8 cellular contexts compared by ENCODE assay signal in the genomic region with DNA sequence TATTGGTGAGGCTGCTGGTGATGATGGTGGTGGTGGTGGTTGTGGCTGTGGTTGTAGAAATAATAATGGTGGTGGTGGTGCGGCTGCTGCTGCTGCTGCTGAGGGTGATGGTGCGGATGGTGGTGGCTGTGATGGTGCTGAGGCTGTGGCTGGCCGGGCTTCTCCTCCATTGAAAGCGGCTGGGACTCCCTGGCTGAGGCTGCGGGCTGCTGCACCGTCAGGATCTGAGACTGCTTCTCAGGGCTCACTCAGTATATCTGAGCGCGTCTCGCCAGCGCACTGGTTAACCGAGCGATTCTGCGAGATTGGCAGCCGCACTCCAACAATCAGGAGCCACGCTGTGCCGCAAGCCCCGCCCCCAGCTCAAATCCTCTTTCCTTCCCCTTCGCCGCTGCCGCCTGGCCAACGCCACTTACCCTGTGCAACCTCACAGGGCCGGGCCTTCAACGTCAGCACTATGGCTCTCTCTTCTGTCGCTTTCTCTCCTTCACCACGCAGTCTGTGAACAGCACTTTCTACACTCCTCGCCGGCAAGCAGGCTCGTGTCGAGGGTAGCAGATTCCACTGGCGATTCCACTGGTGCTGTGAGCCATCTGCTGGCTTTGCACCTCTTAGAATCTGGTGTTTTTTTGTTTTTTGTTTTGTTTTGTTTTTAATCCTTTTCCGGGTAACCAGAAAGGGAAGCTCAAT. TPM values are rescaled to one million over a fixed set of nuclear protein-coding genes. Genes with fewer than 3 reads are reported as not detected.
A peak's percentile ranks its signal among the peaks of the same experiment; 100 is the strongest.
DNase-seq lines count a peak whose midpoint lies in the region; ATAC-seq and TF ChIP-seq lines count a peak whose summit lies in the region.

A gene with protein sequence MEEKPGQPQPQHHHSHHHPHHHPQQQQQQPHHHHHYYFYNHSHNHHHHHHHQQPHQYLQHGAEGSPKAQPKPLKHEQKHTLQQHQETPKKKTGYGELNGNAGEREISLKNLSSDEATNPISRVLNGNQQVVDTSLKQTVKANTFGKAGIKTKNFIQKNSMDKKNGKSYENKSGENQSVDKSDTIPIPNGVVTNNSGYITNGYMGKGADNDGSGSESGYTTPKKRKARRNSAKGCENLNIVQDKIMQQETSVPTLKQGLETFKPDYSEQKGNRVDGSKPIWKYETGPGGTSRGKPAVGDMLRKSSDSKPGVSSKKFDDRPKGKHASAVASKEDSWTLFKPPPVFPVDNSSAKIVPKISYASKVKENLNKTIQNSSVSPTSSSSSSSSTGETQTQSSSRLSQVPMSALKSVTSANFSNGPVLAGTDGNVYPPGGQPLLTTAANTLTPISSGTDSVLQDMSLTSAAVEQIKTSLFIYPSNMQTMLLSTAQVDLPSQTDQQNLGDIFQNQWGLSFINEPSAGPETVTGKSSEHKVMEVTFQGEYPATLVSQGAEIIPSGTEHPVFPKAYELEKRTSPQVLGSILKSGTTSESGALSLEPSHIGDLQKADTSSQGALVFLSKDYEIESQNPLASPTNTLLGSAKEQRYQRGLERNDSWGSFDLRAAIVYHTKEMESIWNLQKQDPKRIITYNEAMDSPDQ (minus strand): TSS at position 259 of the 690 bp plus-strand sequence. CDS start 89 bp downstream, at position 170.

- peaks cover 0 to 4% of the 10 kb centered on the region in 2 donors for H3K27me3 Mint-ChIP-seq in CD8-positive, alpha-beta memory T cell

- POLR2A ChIA-PET in CD8-positive, alpha-beta memory T cell (lab: Charles Lee), result interaction anchor here (0.7 to 3.1 kb wide), 13 partner anchors 9 to 649 kb away, joined by 3 to 11 read pairs (median 5); a partner anchor contains a TSS

- CTCF ChIA-PET in CD8-positive, alpha-beta memory T cell (lab: Charles Lee), result interaction anchor here (0.7 to 1.4 kb wide), 4 partner anchors 15 to 145 kb away, joined by 3 to 8 read pairs (median 3); no protein-coding TSS in a partner anchor

- no peaks in the 10 kb centered on the region for H3K27me3 ChIP-seq in CD8-positive, alpha-beta memory T cell (ENCODE audit: insufficient read depth, low read length, poor library complexity, severe bottlenecking)
- no peaks in the 10 kb centered on the region for H3K27me3 ChIP-seq in lower lobe of right lung (ENCODE audit: low read depth)

- H3K36me3 ChIP-seq in CD8-positive, alpha-beta memory T cell (ENCODE audit: insufficient read depth, low read length), result no peaks in the 10 kb centered on the region
- H3K36me3 ChIP-seq in lower lobe of right lung, result peaks cover 14% of the 10 kb centered on the region

- no peak for TF ChIP-seq CTCF in lower lobe of right lung (IDR thresholded peaks at IDR 0.05)

- peak; percentile 96 to 98 (median 98) for DNase-seq in CD8-positive, alpha-beta memory T cell
- peak; percentile 90 for DNase-seq in HS-5 (ENCODE audit: low read depth)
- DNase-seq in NK-92 treated with Interleukin-12 subunit alpha and Interleukin-12 subunit beta, amount 100 ng/mL, for 24 hours (lab: John Stamatoyannopoulos, UW), result peak; percentile 98
- peak; percentile 98 for DNase-seq in activated CD8-positive, alpha-beta memory T cell treated with anti-CD3 and anti-CD28 coated beads for 24 hours
- peak; percentile 97 for DNase-seq in effector CD4-positive, alpha-beta T cell
- DNase-seq in lower lobe of right lung, result peak; percentile 99
- peak; percentile 95 to 99 (median 98) for DNase-seq in stimulated activated CD4-positive, alpha-beta T cell treated with anti-CD3 and anti-CD28 coated beads, TNF-alpha, amount 100 ng/mL, for 24 hours (ENCODE audit: low read depth in 3 of 3)

- H3K4me1 ChIP-seq in CD8-positive, alpha-beta memory T cell (ENCODE audit: insufficient read depth, low read length), result peaks cover 36% of the 10 kb centered on the region
- H3K4me1 ChIP-seq in lower lobe of right lung, result peaks cover 36% of the 10 kb centered on the region

- H3K4me3 Mint-ChIP-seq in CD8-positive, alpha-beta memory T cell, result peak within 1 kb of the TSS; percentile 97 to 100 (median 100)

- peak within 1 kb of the TSS; percentile 89 to 100 (median 99) for H3K27ac Mint-ChIP-seq in CD8-positive, alpha-beta memory T cell

- H3K9me3 ChIP-seq in CD8-positive, alpha-beta memory T cell (ENCODE audit: low read length), result no peaks in the 10 kb centered on the region
- H3K9me3 ChIP-seq in lower lobe of right lung, result no peaks in the 10 kb centered on the region

- ATAC-seq in GM19468 (IDR thresholded peaks at IDR 0.05; ENCODE audit: extremely low read depth, unreplicated experiment) (peak; percentile 61), lower lobe of right lung (peak; percentile 96 to 98)

- peaks cover 40 to 50% (median 42%) of the 10 kb centered on the region in 3 donors for H3K4me1 Mint-ChIP-seq in CD8-positive, alpha-beta memory T cell

- peaks cover 0 to 31% (median 4%) of the 10 kb centered on the region in 3 donors for H3K36me3 Mint-ChIP-seq in CD8-positive, alpha-beta memory T cell

- peak within 1 kb of the TSS; percentile 75 for H3K27ac ChIP-seq in CD8-positive, alpha-beta memory T cell (ENCODE audit: low read depth, low read length)
- peak within 1 kb of the TSS; percentile 97 for H3K27ac ChIP-seq in lower lobe of right lung

- H3K4me3 ChIP-seq in CD8-positive, alpha-beta memory T cell (ENCODE audit: low read length), result peak within 1 kb of the TSS; percentile 93
- H3K4me3 ChIP-seq in lower lobe of right lung, result peak within 1 kb of the TSS; percentile 98

- H3K9me3 Mint-ChIP-seq in CD8-positive, alpha-beta memory T cell, result peaks cover 0 to 2% (median 0%) of the 10 kb centered on the region in 5 donors

- intact Hi-C loops in lower lobe of right lung (cut with DNase I), result no loop called here

RNA-seq across cellular contexts. Expression of the gene that starts here (rescaled TPM):
- 10 to 100 TPM; 71.4 to 73.5 TPM for total RNA-seq in CD8-positive, alpha-beta memory T cell
- 14.7 TPM for polyA plus RNA-seq in CD8-positive, alpha-beta memory T cell
- total RNA-seq in lower lobe of right lung, result 66.2 TPM

Comparison
In these comparisons a context has a peak if more than half of its experiments do, and no peak if none do; other contexts are left out.
1. Peak in every context shown above with its lines: DNase-seq, ATAC-seq, H3K4me3 ChIP-seq and H3K27ac ChIP-seq.